Comparison of ENCODE assay signal across 1 cellular context in genomic region chr2:218710687-218711549, GRCh38.
TF ChIP-seq lines count a peak whose summit lies in the region.

A gene with protein sequence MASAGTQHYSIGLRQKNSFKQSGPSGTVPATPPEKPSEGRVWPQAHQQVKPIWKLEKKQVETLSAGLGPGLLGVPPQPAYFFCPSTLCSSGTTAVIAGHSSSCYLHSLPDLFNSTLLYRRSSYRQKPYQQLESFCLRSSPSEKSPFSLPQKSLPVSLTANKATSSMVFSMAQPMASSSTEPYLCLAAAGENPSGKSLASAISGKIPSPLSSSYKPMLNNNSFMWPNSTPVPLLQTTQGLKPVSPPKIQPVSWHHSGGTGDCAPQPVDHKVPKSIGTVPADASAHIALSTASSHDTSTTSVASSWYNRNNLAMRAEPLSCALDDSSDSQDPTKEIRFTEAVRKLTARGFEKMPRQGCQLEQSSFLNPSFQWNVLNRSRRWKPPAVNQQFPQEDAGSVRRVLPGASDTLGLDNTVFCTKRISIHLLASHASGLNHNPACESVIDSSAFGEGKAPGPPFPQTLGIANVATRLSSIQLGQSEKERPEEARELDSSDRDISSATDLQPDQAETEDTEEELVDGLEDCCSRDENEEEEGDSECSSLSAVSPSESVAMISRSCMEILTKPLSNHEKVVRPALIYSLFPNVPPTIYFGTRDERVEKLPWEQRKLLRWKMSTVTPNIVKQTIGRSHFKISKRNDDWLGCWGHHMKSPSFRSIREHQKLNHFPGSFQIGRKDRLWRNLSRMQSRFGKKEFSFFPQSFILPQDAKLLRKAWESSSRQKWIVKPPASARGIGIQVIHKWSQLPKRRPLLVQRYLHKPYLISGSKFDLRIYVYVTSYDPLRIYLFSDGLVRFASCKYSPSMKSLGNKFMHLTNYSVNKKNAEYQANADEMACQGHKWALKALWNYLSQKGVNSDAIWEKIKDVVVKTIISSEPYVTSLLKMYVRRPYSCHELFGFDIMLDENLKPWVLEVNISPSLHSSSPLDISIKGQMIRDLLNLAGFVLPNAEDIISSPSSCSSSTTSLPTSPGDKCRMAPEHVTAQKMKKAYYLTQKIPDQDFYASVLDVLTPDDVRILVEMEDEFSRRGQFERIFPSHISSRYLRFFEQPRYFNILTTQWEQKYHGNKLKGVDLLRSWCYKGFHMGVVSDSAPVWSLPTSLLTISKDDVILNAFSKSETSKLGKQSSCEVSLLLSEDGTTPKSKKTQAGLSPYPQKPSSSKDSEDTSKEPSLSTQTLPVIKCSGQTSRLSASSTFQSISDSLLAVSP (plus strand): TSS chr2:218710835. CDS start chr2:218737677, 26,842 bp downstream.

TF ChIP-seq in HepG2, 621 proteins besides CTCF, POLR2A, EP300 and RAD21 (continued from another document and continues in another):
- TF ChIP-seq, protein P1, sequence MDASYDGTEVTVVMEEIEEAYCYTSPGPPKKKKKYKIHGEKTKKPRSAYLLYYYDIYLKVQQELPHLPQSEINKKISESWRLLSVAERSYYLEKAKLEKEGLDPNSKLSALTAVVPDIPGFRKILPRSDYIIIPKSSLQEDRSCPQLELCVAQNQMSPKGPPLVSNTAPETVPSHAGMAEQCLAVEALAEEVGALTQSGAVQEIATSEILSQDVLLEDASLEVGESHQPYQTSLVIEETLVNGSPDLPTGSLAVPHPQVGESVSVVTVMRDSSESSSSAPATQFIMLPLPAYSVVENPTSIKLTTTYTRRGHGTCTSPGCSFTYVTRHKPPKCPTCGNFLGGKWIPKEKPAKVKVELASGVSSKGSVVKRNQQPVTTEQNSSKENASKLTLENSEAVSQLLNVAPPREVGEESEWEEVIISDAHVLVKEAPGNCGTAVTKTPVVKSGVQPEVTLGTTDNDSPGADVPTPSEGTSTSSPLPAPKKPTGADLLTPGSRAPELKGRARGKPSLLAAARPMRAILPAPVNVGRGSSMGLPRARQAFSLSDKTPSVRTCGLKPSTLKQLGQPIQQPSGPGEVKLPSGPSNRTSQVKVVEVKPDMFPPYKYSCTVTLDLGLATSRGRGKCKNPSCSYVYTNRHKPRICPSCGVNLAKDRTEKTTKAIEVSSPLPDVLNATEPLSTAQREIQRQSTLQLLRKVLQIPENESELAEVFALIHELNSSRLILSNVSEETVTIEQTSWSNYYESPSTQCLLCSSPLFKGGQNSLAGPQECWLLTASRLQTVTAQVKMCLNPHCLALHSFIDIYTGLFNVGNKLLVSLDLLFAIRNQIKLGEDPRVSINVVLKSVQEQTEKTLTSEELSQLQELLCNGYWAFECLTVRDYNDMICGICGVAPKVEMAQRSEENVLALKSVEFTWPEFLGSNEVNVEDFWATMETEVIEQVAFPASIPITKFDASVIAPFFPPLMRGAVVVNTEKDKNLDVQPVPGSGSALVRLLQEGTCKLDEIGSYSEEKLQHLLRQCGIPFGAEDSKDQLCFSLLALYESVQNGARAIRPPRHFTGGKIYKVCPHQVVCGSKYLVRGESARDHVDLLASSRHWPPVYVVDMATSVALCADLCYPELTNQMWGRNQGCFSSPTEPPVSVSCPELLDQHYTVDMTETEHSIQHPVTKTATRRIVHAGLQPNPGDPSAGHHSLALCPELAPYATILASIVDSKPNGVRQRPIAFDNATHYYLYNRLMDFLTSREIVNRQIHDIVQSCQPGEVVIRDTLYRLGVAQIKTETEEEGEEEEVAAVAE (CRISPR knock-in tag; IDR thresholded peaks at IDR 0.05; ENCODE audit: borderline replicate concordance) = 0 out of 2 replicates have a peak, but pooled peaks have one; percentile 48
- peak; percentile 17; the same call in 1 of the 2 replicates for TF ChIP-seq NFE2 (CRISPR knock-in tag; IDR thresholded peaks at IDR 0.05)
- no peak for TF ChIP-seq IRX3 (CRISPR knock-in tag; IDR thresholded peaks at IDR 0.05; ENCODE audit: borderline replicate concordance, low read depth)
- peak; percentile 76 for TF ChIP-seq MED1 (CRISPR knock-in tag; IDR thresholded peaks at IDR 0.05)
- TF ChIP-seq ZFP36 (IDR thresholded peaks at IDR 0.05; ENCODE audit: borderline replicate concordance, low read depth, low read length, partially characterized antibody) = no peak
- TF ChIP-seq ZNF331 (CRISPR knock-in tag; IDR thresholded peaks at IDR 0.05) = peak; percentile 87
- TF ChIP-seq POGZ (CRISPR knock-in tag; IDR thresholded peaks at IDR 0.05) = peak; percentile 90
- TF ChIP-seq HDAC6 (IDR thresholded peaks at IDR 0.05; ENCODE audit: low read depth, low read length) = no peak
- TF ChIP-seq, protein P2, sequence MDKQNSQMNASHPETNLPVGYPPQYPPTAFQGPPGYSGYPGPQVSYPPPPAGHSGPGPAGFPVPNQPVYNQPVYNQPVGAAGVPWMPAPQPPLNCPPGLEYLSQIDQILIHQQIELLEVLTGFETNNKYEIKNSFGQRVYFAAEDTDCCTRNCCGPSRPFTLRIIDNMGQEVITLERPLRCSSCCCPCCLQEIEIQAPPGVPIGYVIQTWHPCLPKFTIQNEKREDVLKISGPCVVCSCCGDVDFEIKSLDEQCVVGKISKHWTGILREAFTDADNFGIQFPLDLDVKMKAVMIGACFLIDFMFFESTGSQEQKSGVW (CRISPR knock-in tag; IDR thresholded peaks at IDR 0.05; ENCODE audit: borderline replicate concordance) = peak; percentile 36; the same call in 1 of the 2 replicates
- TF ChIP-seq FOXP1 (IDR thresholded peaks at IDR 0.05) = no peak
- 0 out of 2 replicates have a peak, but pooled peaks have one; percentile 17 for TF ChIP-seq FOXP1 (CRISPR knock-in tag; IDR thresholded peaks at IDR 0.05)
- TF ChIP-seq ZNF773 (CRISPR knock-in tag; IDR thresholded peaks at IDR 0.05; ENCODE audit: borderline replicate concordance) = 0 out of 2 replicates have a peak, but pooled peaks have one; percentile 8
- TF ChIP-seq ZNF121 (CRISPR knock-in tag; IDR thresholded peaks at IDR 0.05) = peak; percentile 80; the same call in 1 of the 2 replicates
- TF ChIP-seq CEBPB (IDR thresholded peaks at IDR 0.05; ENCODE audit: borderline replicate concordance, low read depth, low read length) = no peak
- 0 out of 2 replicates have a peak, but pooled peaks have one; percentile 30 for TF ChIP-seq RAD51 (IDR thresholded peaks at IDR 0.05; ENCODE audit: borderline replicate concordance)
- peak; percentile 89 for TF ChIP-seq IKZF4 (CRISPR knock-in tag; IDR thresholded peaks at IDR 0.05; ENCODE audit: borderline replicate concordance, low read depth, not compliant biosample characterization)
- no peak for TF ChIP-seq MBNL3 (CRISPR knock-in tag; conservative IDR thresholded peaks at IDR 0.05)
- peak; percentile 43 for TF ChIP-seq NFYC (CRISPR knock-in tag; IDR thresholded peaks at IDR 0.05)
- no peak for TF ChIP-seq ZNF432 (CRISPR knock-in tag; IDR thresholded peaks at IDR 0.05; ENCODE audit: borderline replicate concordance)
- TF ChIP-seq HNRNPK (IDR thresholded peaks at IDR 0.05; ENCODE audit: low read depth, low read length, poor library complexity, severe bottlenecking) = peak; percentile 85
- peak; percentile 97 for TF ChIP-seq NFKB2 (CRISPR knock-in tag; IDR thresholded peaks at IDR 0.05; ENCODE audit: borderline replicate concordance)
- TF ChIP-seq ZNF740 (CRISPR knock-in tag; IDR thresholded peaks at IDR 0.05) = no peak; the same call in 1 of the 2 replicates
- TF ChIP-seq ZNF33B (CRISPR knock-in tag; IDR thresholded peaks at IDR 0.05) = peak; percentile 96
- no peak for TF ChIP-seq LRRFIP1 (CRISPR knock-in tag; conservative IDR thresholded peaks at IDR 0.05)
- no peak for TF ChIP-seq HMG20B (CRISPR knock-in tag; conservative IDR thresholded peaks at IDR 0.05)
- peak; percentile 82; the same call in 1 of the 2 replicates for TF ChIP-seq FLYWCH1 (CRISPR knock-in tag; IDR thresholded peaks at IDR 0.05)
- TF ChIP-seq PLRG1 (conservative IDR thresholded peaks at IDR 0.05) = no peak
- no peak for TF ChIP-seq IKZF1 (IDR thresholded peaks at IDR 0.05)
- peak; percentile 91 for TF ChIP-seq ZNF782 (CRISPR knock-in tag; IDR thresholded peaks at IDR 0.05; ENCODE audit: borderline replicate concordance)
- no peak for TF ChIP-seq PCBP2 (optimal IDR thresholded peaks at IDR 0.05; ENCODE audit: low read depth, low read length, poor library complexity, severe bottlenecking)
- peak; percentile 77; the same call in 1 of the 2 replicates for TF ChIP-seq ZNF674 (CRISPR knock-in tag; IDR thresholded peaks at IDR 0.05; ENCODE audit: low read depth)
- no peak; the same call in 1 of the 2 replicates for TF ChIP-seq ZFP36L2 (CRISPR knock-in tag; IDR thresholded peaks at IDR 0.05)
- TF ChIP-seq CBX1 (IDR thresholded peaks at IDR 0.05; ENCODE audit: low read depth) = peak; percentile 90
- TF ChIP-seq ZBTB37 (CRISPR knock-in tag; IDR thresholded peaks at IDR 0.05) = no peak
- TF ChIP-seq AGO1 (IDR thresholded peaks at IDR 0.05; ENCODE audit: low read depth, low read length, poor library complexity, severe bottlenecking) = no peak
- peak; percentile 27 for TF ChIP-seq ZNF367 (CRISPR knock-in tag; IDR thresholded peaks at IDR 0.05; ENCODE audit: borderline replicate concordance)
- peak; percentile 46; the same call in 1 of the 2 replicates for TF ChIP-seq HOMEZ (CRISPR knock-in tag; IDR thresholded peaks at IDR 0.05; ENCODE audit: low read depth)
- peak; percentile 78 for TF ChIP-seq BHLHE40 (IDR thresholded peaks at IDR 0.05; ENCODE audit: low read length)
- no peak for TF ChIP-seq MLLT10 (CRISPR knock-in tag; IDR thresholded peaks at IDR 0.05)
- TF ChIP-seq, protein P3, sequence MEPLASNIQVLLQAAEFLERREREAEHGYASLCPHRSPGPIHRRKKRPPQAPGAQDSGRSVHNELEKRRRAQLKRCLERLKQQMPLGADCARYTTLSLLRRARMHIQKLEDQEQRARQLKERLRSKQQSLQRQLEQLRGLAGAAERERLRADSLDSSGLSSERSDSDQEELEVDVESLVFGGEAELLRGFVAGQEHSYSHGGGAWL (CRISPR knock-in tag; IDR thresholded peaks at IDR 0.05) = peak; percentile 97
- TF ChIP-seq ARNTL (CRISPR knock-in tag; IDR thresholded peaks at IDR 0.05) = peak; percentile 92
- peak; percentile 65 for TF ChIP-seq JARID2 (CRISPR knock-in tag; IDR thresholded peaks at IDR 0.05; ENCODE audit: insufficient replicate concordance)
- TF ChIP-seq, protein P4, sequence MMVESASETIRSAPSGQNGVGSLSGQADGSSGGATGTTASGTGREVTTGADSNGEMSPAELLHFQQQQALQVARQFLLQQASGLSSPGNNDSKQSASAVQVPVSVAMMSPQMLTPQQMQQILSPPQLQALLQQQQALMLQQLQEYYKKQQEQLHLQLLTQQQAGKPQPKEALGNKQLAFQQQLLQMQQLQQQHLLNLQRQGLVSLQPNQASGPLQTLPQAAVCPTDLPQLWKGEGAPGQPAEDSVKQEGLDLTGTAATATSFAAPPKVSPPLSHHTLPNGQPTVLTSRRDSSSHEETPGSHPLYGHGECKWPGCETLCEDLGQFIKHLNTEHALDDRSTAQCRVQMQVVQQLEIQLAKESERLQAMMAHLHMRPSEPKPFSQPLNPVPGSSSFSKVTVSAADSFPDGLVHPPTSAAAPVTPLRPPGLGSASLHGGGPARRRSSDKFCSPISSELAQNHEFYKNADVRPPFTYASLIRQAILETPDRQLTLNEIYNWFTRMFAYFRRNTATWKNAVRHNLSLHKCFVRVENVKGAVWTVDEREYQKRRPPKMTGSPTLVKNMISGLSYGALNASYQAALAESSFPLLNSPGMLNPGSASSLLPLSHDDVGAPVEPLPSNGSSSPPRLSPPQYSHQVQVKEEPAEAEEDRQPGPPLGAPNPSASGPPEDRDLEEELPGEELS (CRISPR knock-in tag; IDR thresholded peaks at IDR 0.05) = 0 out of 2 replicates have a peak, but pooled peaks have one; percentile 22
- TF ChIP-seq ZNF839 (CRISPR knock-in tag; IDR thresholded peaks at IDR 0.05; ENCODE audit: borderline replicate concordance) = 0 out of 2 replicates have a peak, but pooled peaks have one; percentile 58
- peak; percentile 87 for TF ChIP-seq MED13 (CRISPR knock-in tag; IDR thresholded peaks at IDR 0.05)
